In genomic region chr15:58178668-58179067, GRCh38 we compare ENCODE assay signal across 29 cellular contexts. TPM values are rescaled to one million over a fixed set of nuclear protein-coding genes. Genes with fewer than 3 reads are reported as not detected.
"Had no signal": no experiment of that assay in that cellular context is flagged by ENCODE, and none has a peak within 500 bp of the region (broad histone marks: within the 10 kb centered on the region; RNA-seq: fewer than 3 reads in every experiment).

No MANE protein-coding gene starts in this region.

- H3K4me1 ChIP-seq: gastrocnemius medialis had no signal

- DNase-seq: activated CD4-positive, alpha-beta T cell treated with anti-CD3 and anti-CD28 coated beads for 1 hour; activated CD4-positive, alpha-beta T cell treated with anti-CD3 and anti-CD28 coated beads for 4 hours; activated CD4-positive, alpha-beta T cell treated with anti-CD3 and anti-CD28 coated beads, Interleukin-2, amount 50 U/mL, for 1 hour; activated CD4-positive, alpha-beta T cell treated with anti-CD3 and anti-CD28 coated beads, Interleukin-2, amount 50 U/mL, for 48 hours; activated CD8-positive, alpha-beta memory T cell treated with anti-CD3 and anti-CD28 coated beads for 24 hours; activated CD8-positive, alpha-beta T cell treated with anti-CD3 and anti-CD28 coated beads for 36 hours; activated effector memory CD4-positive, alpha-beta T cell treated with Interleukin-2 at 50 U/mL for 16 hours; activated gamma-delta T cell treated with Interleukin-2 at 50 U/mL for 16 hours; activated naive CD4-positive, alpha-beta T cell treated with anti-CD3 and anti-CD28 coated beads, Interleukin-2, amount 50 U/mL, for 16 hours; activated naive CD4-positive, alpha-beta T cell treated with Interleukin-2 at 50 U/mL for 16 hours; activated T-cell treated with anti-CD3 and anti-CD28 coated beads, Interleukin-2, amount 50 U/mL, for 4 hours; amniotic stem cell; anterior cingulate cortex; brain microvascular endothelial cell; effector CD4-positive, alpha-beta T cell; effector memory CD8-positive, alpha-beta T cell; gastrocnemius medialis; glutamatergic neuron; heart left ventricle; T-helper 1 cell; T-helper 17 cell had no signal

- H3K4me3 ChIP-seq: coronary artery, gastrocnemius medialis, heart left ventricle had no signal

- H3K27me3 ChIP-seq: gastrocnemius medialis had no signal

- ATAC-seq: activated CD8-positive, alpha-beta T cell treated with anti-CD3 and anti-CD28 coated beads for 36 hours; activated T-cell treated with anti-CD3 and anti-CD28 coated beads, Interleukin-2, amount 50 U/mL, for 4 hours; activated T-helper 17 cell treated with anti-CD3 and anti-CD28 coated beads, Interleukin-2, amount 50 U/mL, for 72 hours; effector memory CD8-positive, alpha-beta T cell; esophagus mucosa; gastrocnemius medialis; heart left ventricle; T-helper 17 cell; WTC11 had no signal

- H3K27ac ChIP-seq: brain microvascular endothelial cell, coronary artery, gastrocnemius medialis, heart left ventricle, VCaP had no signal

- H3K36me3 ChIP-seq: brain microvascular endothelial cell, gastrocnemius medialis, heart left ventricle had no signal

- H3K9me3 ChIP-seq: gastrocnemius medialis, heart left ventricle had no signal

RNA-seq across cellular contexts. Expression of gene AQP9, which starts 40.5 kb away (rescaled TPM):
- total RNA-seq: activated CD8-positive, alpha-beta T cell treated with anti-CD3 and anti-CD28 coated beads for 36 hours; activated T-helper 17 cell treated with anti-CD3 and anti-CD28 coated beads, Interleukin-2, amount 50 U/mL, for 72 hours; astrocyte; bronchial epithelial cell; epithelial cell of proximal tubule had no signal
